Comparison of ENCODE assay signal across 1 cellular context in the genomic region with DNA sequence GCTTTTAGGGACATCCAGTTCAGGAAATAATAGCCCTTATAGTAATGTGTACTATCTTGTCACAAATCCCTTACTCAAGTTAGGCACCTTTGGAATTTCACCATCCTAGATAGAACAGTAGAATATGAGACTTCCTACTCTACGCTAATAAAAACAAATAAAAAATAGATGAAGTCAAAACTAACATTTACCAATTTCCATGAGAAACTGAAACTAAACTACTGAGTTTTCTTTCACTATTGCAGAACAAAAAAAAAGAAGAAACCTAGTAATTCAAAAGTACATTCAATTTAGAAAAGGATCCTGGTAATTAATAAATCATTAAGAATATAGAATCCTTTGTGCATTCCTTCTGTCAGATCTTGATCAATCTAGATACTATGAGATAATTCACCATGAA.
TF ChIP-seq lines count a peak whose summit lies in the region.

No MANE protein-coding gene starts in this region.

TF ChIP-seq in GM23338, 12 proteins besides CTCF, POLR2A, EP300 and RAD21 (continued from another document):
- no peak for TF ChIP-seq REST (IDR thresholded peaks at IDR 0.05; ENCODE audit: unreplicated experiment)
- no peak for TF ChIP-seq STAT1 (IDR thresholded peaks at IDR 0.05; ENCODE audit: unreplicated experiment)
- no peak for TF ChIP-seq EZH2 (IDR thresholded peaks at IDR 0.05; ENCODE audit: low read depth, unreplicated experiment)
- TF ChIP-seq ZNF114 (CRISPR knock-in tag; IDR thresholded peaks at IDR 0.05): no peak
- TF ChIP-seq, protein P1, sequence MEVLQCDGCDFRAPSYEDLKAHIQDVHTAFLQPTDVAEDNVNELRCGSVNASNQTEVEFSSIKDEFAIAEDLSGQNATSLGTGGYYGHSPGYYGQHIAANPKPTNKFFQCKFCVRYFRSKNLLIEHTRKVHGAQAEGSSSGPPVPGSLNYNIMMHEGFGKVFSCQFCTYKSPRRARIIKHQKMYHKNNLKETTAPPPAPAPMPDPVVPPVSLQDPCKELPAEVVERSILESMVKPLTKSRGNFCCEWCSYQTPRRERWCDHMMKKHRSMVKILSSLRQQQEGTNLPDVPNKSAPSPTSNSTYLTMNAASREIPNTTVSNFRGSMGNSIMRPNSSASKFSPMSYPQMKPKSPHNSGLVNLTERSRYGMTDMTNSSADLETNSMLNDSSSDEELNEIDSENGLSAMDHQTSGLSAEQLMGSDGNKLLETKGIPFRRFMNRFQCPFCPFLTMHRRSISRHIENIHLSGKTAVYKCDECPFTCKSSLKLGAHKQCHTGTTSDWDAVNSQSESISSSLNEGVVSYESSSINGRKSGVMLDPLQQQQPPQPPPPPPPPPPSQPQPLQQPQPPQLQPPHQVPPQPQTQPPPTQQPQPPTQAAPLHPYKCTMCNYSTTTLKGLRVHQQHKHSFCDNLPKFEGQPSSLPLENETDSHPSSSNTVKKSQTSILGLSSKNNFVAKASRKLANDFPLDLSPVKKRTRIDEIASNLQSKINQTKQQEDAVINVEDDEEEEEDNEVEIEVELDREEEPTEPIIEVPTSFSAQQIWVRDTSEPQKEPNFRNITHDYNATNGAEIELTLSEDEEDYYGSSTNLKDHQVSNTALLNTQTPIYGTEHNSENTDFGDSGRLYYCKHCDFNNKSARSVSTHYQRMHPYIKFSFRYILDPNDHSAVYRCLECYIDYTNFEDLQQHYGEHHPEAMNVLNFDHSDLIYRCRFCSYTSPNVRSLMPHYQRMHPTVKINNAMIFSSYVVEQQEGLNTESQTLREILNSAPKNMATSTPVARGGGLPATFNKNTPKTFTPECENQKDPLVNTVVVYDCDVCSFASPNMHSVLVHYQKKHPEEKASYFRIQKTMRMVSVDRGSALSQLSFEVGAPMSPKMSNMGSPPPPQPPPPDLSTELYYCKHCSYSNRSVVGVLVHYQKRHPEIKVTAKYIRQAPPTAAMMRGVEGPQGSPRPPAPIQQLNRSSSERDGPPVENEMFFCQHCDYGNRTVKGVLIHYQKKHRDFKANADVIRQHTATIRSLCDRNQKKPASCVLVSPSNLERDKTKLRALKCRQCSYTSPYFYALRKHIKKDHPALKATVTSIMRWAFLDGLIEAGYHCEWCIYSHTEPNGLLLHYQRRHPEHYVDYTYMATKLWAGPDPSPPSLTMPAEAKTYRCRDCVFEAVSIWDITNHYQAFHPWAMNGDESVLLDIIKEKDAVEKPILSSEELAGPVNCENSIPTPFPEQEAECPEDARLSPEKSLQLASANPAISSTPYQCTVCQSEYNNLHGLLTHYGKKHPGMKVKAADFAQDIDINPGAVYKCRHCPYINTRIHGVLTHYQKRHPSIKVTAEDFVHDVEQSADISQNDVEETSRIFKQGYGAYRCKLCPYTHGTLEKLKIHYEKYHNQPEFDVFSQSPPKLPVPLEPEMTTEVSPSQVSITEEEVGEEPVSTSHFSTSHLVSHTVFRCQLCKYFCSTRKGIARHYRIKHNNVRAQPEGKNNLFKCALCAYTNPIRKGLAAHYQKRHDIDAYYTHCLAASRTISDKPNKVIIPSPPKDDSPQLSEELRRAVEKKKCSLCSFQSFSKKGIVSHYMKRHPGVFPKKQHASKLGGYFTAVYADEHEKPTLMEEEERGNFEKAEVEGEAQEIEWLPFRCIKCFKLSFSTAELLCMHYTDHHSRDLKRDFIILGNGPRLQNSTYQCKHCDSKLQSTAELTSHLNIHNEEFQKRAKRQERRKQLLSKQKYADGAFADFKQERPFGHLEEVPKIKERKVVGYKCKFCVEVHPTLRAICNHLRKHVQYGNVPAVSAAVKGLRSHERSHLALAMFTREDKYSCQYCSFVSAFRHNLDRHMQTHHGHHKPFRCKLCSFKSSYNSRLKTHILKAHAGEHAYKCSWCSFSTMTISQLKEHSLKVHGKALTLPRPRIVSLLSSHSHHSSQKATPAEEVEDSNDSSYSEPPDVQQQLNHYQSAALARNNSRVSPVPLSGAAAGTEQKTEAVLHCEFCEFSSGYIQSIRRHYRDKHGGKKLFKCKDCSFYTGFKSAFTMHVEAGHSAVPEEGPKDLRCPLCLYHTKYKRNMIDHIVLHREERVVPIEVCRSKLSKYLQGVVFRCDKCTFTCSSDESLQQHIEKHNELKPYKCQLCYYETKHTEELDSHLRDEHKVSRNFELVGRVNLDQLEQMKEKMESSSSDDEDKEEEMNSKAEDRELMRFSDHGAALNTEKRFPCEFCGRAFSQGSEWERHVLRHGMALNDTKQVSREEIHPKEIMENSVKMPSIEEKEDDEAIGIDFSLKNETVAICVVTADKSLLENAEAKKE (CRISPR knock-in tag; IDR thresholded peaks at IDR 0.05): no peak
- TF ChIP-seq ZNF331 (CRISPR knock-in tag; IDR thresholded peaks at IDR 0.05; ENCODE audit: low read depth): no peak
- no peak for TF ChIP-seq POLR2AphosphoS5 (IDR thresholded peaks at IDR 0.05; ENCODE audit: low read depth)
- TF ChIP-seq, protein P2, sequence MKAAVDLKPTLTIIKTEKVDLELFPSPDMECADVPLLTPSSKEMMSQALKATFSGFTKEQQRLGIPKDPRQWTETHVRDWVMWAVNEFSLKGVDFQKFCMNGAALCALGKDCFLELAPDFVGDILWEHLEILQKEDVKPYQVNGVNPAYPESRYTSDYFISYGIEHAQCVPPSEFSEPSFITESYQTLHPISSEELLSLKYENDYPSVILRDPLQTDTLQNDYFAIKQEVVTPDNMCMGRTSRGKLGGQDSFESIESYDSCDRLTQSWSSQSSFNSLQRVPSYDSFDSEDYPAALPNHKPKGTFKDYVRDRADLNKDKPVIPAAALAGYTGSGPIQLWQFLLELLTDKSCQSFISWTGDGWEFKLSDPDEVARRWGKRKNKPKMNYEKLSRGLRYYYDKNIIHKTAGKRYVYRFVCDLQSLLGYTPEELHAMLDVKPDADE (IDR thresholded peaks at IDR 0.05): no peak
- TF ChIP-seq NANOG (IDR thresholded peaks at IDR 0.05; ENCODE audit: borderline replicate concordance): no peak
- no peak for TF ChIP-seq EZH2phosphoT487 (IDR thresholded peaks at IDR 0.05; ENCODE audit: unreplicated experiment)
- no peak for TF ChIP-seq JUNB (IDR thresholded peaks at IDR 0.05; ENCODE audit: unreplicated experiment)
